Comparison of ENCODE assay signal across 1 cellular context in genomic region chr5:73985145-73985544, GRCh38.
TF ChIP-seq lines count a peak whose summit lies in the region.

No MANE protein-coding gene starts in this region.

TF ChIP-seq in GM23338, 12 proteins besides CTCF, POLR2A, EP300 and RAD21 (continued from another document):
- TF ChIP-seq ZNF462 (CRISPR knock-in tag; IDR thresholded peaks at IDR 0.05) = no peak
